ENCODE assay signal across 8 cellular contexts in genomic region chr12:131710464-131711457, GRCh38. TPM values are rescaled to one million over a fixed set of nuclear protein-coding genes. Genes with fewer than 3 reads are reported as not detected.
DNase-seq lines count a peak whose midpoint lies in the region; ATAC-seq, FAIRE-seq and TF ChIP-seq lines count a peak whose summit lies in the region.

Gene SFSWAP (plus strand): TSS chr12:131711090. CDS start chr12:131711230, 140 bp downstream.

- H3K79me2 ChIP-seq in keratinocyte (ENCODE audit: control insufficient read depth, insufficient read depth, low read length), result peaks cover 33% of the 10 kb centered on the region

- FAIRE-seq in keratinocyte (lab: Jason Lieb, UNC), result no peak

- H3K9ac ChIP-seq in keratinocyte (ENCODE audit: control insufficient read depth, extremely low read depth, insufficient read depth, low read length), result peak within 1 kb of the TSS; percentile 99

- peak within 1 kb of the TSS; percentile 95 for H2AFZ ChIP-seq in keratinocyte (ENCODE audit: control insufficient read depth, low read length)

- dilution Hi-C loops in keratinocyte (cut with MboI; ENCODE audit: extremely low pct_ligation_motif_present, low sequenced_read_pairs), result no loop called here

- H3K27me3 ChIP-seq in A673 (replicated peaks; ENCODE audit: insufficient read depth, low read depth, low read length, poor library complexity) (no peaks in the 10 kb centered on the region), keratinocyte (ENCODE audit: control insufficient read depth, extremely low read depth, insufficient read depth, low read length) (no peaks in the 10 kb centered on the region)

- CTCF ChIA-PET in A673 (lab: Charles Lee), result no interaction called here

- no peaks in the 10 kb centered on the region for H4K20me1 ChIP-seq in keratinocyte (ENCODE audit: control insufficient read depth, extremely low read depth, insufficient read depth, low read length)

- H3K27ac ChIP-seq in A673 (ENCODE audit: low read depth, low read length, poor library complexity, severe bottlenecking) (peak within 1 kb of the TSS; percentile 100), caudate nucleus (ENCODE audit: low read depth, low read length) (peak within 1 kb of the TSS; percentile 99), keratinocyte (ENCODE audit: control insufficient read depth, insufficient read depth, low read length) (peak within 1 kb of the TSS; percentile 99)

- peak; percentile 84 for DNase-seq in A673 (ENCODE audit: low spot score)
- peak; percentile 75 for DNase-seq in NCI-H2196 (lab: John Stamatoyannopoulos, UW; ENCODE audit: unreplicated experiment)
- DNase-seq in activated CD4-positive, CD25-positive, alpha-beta regulatory T cell (lab: John Stamatoyannopoulos, UW), result peak; percentile 61 to 67 (median 64)
- peak in 59 of 61 donors; percentile 22 to 90 (median 74) for DNase-seq in caudate nucleus (lab: John Stamatoyannopoulos, UW)
- DNase-seq in keratinocyte (ENCODE audit: low read depth, low spot score), result no peak
- DNase-seq in stimulated activated CD4-positive, alpha-beta T cell treated with anti-CD3 and anti-CD28 coated beads, Interleukin-12 subunit alpha, Interleukin-12 subunit beta, amount 100 ng/mL, for 48 hours (ENCODE audit: low read depth in 2 of 3, low spot score in 1 of 3), result peak; percentile 53 to 77 (median 53)

- TF ChIP-seq CTCF in A673 (conservative IDR thresholded peaks at IDR 0.05; ENCODE audit: low read depth, low read length) (no peak), keratinocyte (optimal IDR thresholded peaks at IDR 0.05 in 1 of 3, IDR thresholded peaks at IDR 0.05 in 1 of 3, conservative IDR thresholded peaks at IDR 0.05 in 1 of 3; ENCODE audit: extremely low read depth in 1 of 3, insufficient read depth in 2 of 3, low read length in 3 of 3) (no peak)

- peak; percentile 73 for ATAC-seq in GM18519 (IDR thresholded peaks at IDR 0.05; ENCODE audit: low FRiP score, unreplicated experiment)
- peak; percentile 90 for ATAC-seq in HG03045 (IDR thresholded peaks at IDR 0.05; ENCODE audit: unreplicated experiment)

- intact Hi-C loops in A673 (cut with micrococcal nuclease; ENCODE audit: unreplicated experiment), result loop anchor here (10.0 kb wide), 1 partner anchor 106 kb away; no protein-coding TSS in a partner anchor

- H3K9me1 ChIP-seq in keratinocyte (ENCODE audit: control insufficient read depth, extremely low read depth, insufficient read depth, low read length), result no peaks in the 10 kb centered on the region

- H3K4me1 ChIP-seq in A673 (ENCODE audit: insufficient read depth, low read length, poor library complexity, severe bottlenecking) (peaks cover 6% of the 10 kb centered on the region), keratinocyte (ENCODE audit: control insufficient read depth, extremely low read depth, insufficient read depth, low read length) (peaks cover 11% of the 10 kb centered on the region)

- H3K4me3 ChIP-seq in A673 (ENCODE audit: low read depth, low read length, poor library complexity, severe bottlenecking) (peak within 1 kb of the TSS; percentile 99), keratinocyte (ENCODE audit: control insufficient read depth in 2 of 3, extremely low read depth in 1 of 3, insufficient read depth in 2 of 3, low read depth in 1 of 3, low read length in 3 of 3) (peak within 1 kb of the TSS; percentile 84 to 94 (median 89))

- POLR2A ChIA-PET in A673 (lab: Charles Lee; ENCODE audit: low non-redundant PET), result no interaction called here

- H3K36me3 ChIP-seq in A673 (ENCODE audit: insufficient read depth, low read length, poor library complexity, severe bottlenecking) (peaks cover 29% of the 10 kb centered on the region), keratinocyte (ENCODE audit: control insufficient read depth in 2 of 2, extremely low read depth in 1 of 2, insufficient read depth in 2 of 2, low read length in 2 of 2) (peaks cover 7 to 20% of the 10 kb centered on the region in 2 experiments)

- no TSS peak for BruUV-seq in A673 (replicated peaks; lab: Mats Ljungman, UMichigan)

- H3K9me3 ChIP-seq in A673 (ENCODE audit: low read depth, low read length, poor library complexity, severe bottlenecking) (no peaks in the 10 kb centered on the region), keratinocyte (ENCODE audit: control insufficient read depth, low read depth, low read length) (no peaks in the 10 kb centered on the region)

- H3K4me2 ChIP-seq in keratinocyte (ENCODE audit: control insufficient read depth, extremely low read depth, insufficient read depth, low read depth, low read length), result peak within 1 kb of the TSS; percentile 95

RNA-seq across cellular contexts. Expression of gene SFSWAP, which starts in this region (rescaled TPM):
- 65.4 and 66.4 TPM in 2 replicates for total RNA-seq in A673 (2021)
- polyA plus RNA-seq in keratinocyte, result 11.1 to 13.1 TPM (median 11.5 TPM) in 3 replicates
- polyA plus RNA-seq in keratinocyte (2011; ENCODE audit: low read depth), result 28.4 TPM
- 6.2 and 8.0 TPM in 2 replicates for polyA plus RNA-seq in keratinocyte (2011; cell fraction: cytosol; rRNA removed)
- 40.2 and 43.1 TPM in 2 replicates for polyA plus RNA-seq in keratinocyte (2011; cell fraction: nucleus; rRNA removed)
- polyA plus RNA-seq in keratinocyte (2012; ENCODE audit: low replicate concordance), result 16.4 and 23.8 TPM in 2 replicates
- 14.0 to 37.7 TPM (median 17.2 TPM) in 3 replicates for polyA minus RNA-seq in keratinocyte
- polyA minus RNA-seq in keratinocyte (2011; cell fraction: cytosol; rRNA and poly(A)+ RNA removed), result 11.7 TPM
- polyA minus RNA-seq in keratinocyte (2011; cell fraction: nucleus; rRNA and poly(A)+ RNA removed), result 15.9 and 24.6 TPM in 2 replicates
